Comparison of ENCODE assay signal across 21 cellular contexts in the genomic region with DNA sequence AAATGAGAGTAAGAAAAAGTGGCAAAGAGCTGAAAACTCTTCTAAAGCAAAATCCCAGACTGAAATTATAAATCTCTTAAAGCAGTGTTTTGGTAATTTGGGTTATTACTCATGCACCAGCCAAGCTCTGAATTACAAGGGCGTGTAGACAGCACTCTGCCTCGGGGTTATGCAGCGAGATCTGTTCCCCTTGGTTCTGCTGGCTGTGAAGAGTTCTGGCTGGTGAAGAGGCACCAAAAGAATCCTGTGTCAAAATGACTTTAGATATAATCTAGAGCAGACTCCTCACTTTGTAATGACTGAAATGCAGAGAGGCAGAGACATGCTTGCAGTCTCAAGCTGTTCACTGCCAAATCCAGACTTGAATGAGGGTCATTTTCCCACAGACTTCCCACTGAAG.
A peak's percentile ranks its signal among the peaks of the same experiment; 100 is the strongest.
DNase-seq lines count a peak whose midpoint lies in the region; FAIRE-seq and TF ChIP-seq lines count a peak whose summit lies in the region.
"Had no signal": no experiment of that assay in that cellular context is flagged by ENCODE, and none has a peak within 500 bp of the region (broad histone marks: within the 10 kb centered on the region; RNA-seq: fewer than 3 reads in every experiment).

No MANE protein-coding gene starts in this region.

- H2AK5ac ChIP-seq in H1 (ENCODE audit: low read depth, low read length): no peak overlapping the region

- no peak overlapping the region for H3K14ac ChIP-seq in H1 (ENCODE audit: insufficient read length)

- no peak overlapping the region for H3K27ac Mint-ChIP-seq in endothelial cell (ENCODE audit: unreplicated experiment)
- H3K27ac Mint-ChIP-seq: activated CD4-positive, alpha-beta T cell treated with anti-CD3 and anti-CD28 coated beads for 36 hours had no signal

- H3K27ac ChIP-seq in cardiac muscle cell (no peak overlapping the region), H1 (ENCODE audit: low read depth, low read length) (no peak overlapping the region), mesodermal cell (ENCODE audit: low read depth, low read length, severe bottlenecking) (peak overlapping the region; percentile 17)
- H3K27ac ChIP-seq: ascending aorta, KMS-11, transverse colon had no signal

- H4K8ac ChIP-seq in H1 (ENCODE audit: extremely low read depth, insufficient read depth, low read length): no peak overlapping the region

- H3K4ac ChIP-seq in H1 (replicated peaks; ENCODE audit: insufficient read length, low read depth, low read length): no peak overlapping the region

- no peak for FAIRE-seq in H1 (lab: Jason Lieb, UNC)
- FAIRE-seq: GM12878, islet of Langerhans had no signal

- CTCF ChIA-PET in H1 (lab: Charles Lee; ENCODE audit: partially characterized antibody): interaction anchor here (1.2 kb wide), 1 partner anchor 96 kb away, joined by 3 read pairs; no protein-coding TSS in a partner anchor

- no peak overlapping the region for H2BK120ac ChIP-seq in H1 (replicated peaks; ENCODE audit: low read depth, low read length)

- no peak overlapping the region for H4K91ac ChIP-seq in H1 (replicated peaks; ENCODE audit: insufficient read length, low read length)

- no peak overlapping the region for H4K5ac ChIP-seq in H1 (ENCODE audit: insufficient read length, low read depth, low read length)

- H4K20me1 ChIP-seq in H1 (replicated peaks in 1 of 2; ENCODE audit: control insufficient read depth in 1 of 2, insufficient read depth in 2 of 2, low read length in 2 of 2): no peaks in the 10 kb centered on the region

- no peak overlapping the region for H3K56ac ChIP-seq in H1 (replicated peaks; ENCODE audit: insufficient read length, low read depth, low read length)

- H3K9me3 ChIP-seq in cardiac muscle cell (ENCODE audit: low read depth) (no peaks in the 10 kb centered on the region), H1 (ENCODE audit: insufficient read depth in 2 of 2, low read depth in 1 of 2, low read length in 1 of 2) (peaks cover 0 to 2% of the 10 kb centered on the region in 2 experiments; a peak in 1 of 4 replicates), mesodermal cell (ENCODE audit: control insufficient read depth, low read length) (peaks cover 4% of the 10 kb centered on the region)
- H3K9me3 ChIP-seq: ascending aorta, transverse colon had no signal

- H2AFZ ChIP-seq in H1 (ENCODE audit: low read length): peak overlapping the region; percentile 60; the same call in 1 of the 2 replicates

- no peak overlapping the region for H3K4me3 Mint-ChIP-seq in endothelial cell (ENCODE audit: unreplicated experiment)
- H3K4me3 Mint-ChIP-seq: activated CD4-positive, alpha-beta T cell treated with anti-CD3 and anti-CD28 coated beads for 36 hours had no signal

- no peak overlapping the region for H2BK20ac ChIP-seq in H1 (ENCODE audit: low read length)

- peaks cover 14% of the 10 kb centered on the region for H3K4me1 Mint-ChIP-seq in endothelial cell (ENCODE audit: unreplicated experiment)
- H3K4me1 Mint-ChIP-seq: activated CD4-positive, alpha-beta T cell treated with anti-CD3 and anti-CD28 coated beads for 36 hours had no signal

- TF ChIP-seq POLR2A in H1 (IDR thresholded peaks at IDR 0.05; ENCODE audit: control extremely low read depth in 1 of 2, low read depth in 2 of 2, low read length in 2 of 2): no peak

- H3K79me1 ChIP-seq in H1 (ENCODE audit: low read depth, low read length): no peaks in the 10 kb centered on the region

- peaks cover 2% of the 10 kb centered on the region for H3K27me3 Mint-ChIP-seq in endothelial cell (ENCODE audit: unreplicated experiment)
- H3K27me3 Mint-ChIP-seq: activated CD4-positive, alpha-beta T cell treated with anti-CD3 and anti-CD28 coated beads for 36 hours had no signal

- H2BK15ac ChIP-seq in H1 (ENCODE audit: low read length): no peak overlapping the region

- no peaks in the 10 kb centered on the region for H3K27me3 ChIP-seq in cardiac muscle cell
- H3K27me3 ChIP-seq in H1 (replicated peaks in 1 of 4; ENCODE audit: control insufficient read depth in 3 of 4, extremely low read depth in 1 of 4, insufficient read depth in 3 of 4, low read length in 3 of 4): no peaks in the 10 kb centered on the region
- H3K27me3 ChIP-seq: ascending aorta, transverse colon had no signal

- no peaks in the 10 kb centered on the region for H3K79me2 ChIP-seq in H1 (ENCODE audit: control insufficient read depth in 1 of 2, insufficient read depth in 2 of 2, low read length in 2 of 2)

- no peak overlapping the region for H2BK5ac ChIP-seq in H1 (ENCODE audit: low read depth, low read length)

- no peaks in the 10 kb centered on the region for H3K36me3 Mint-ChIP-seq in endothelial cell (ENCODE audit: low read depth, unreplicated experiment)

- no peak overlapping the region; a peak in 1 of 7 replicates for H3K9ac ChIP-seq in H1 (replicated peaks in 1 of 4; ENCODE audit: extremely low read depth in 1 of 4, low read depth in 3 of 4, low read length in 3 of 4)
- H3K9ac ChIP-seq: KMS-11 had no signal

- no peak overlapping the region for H2BK12ac ChIP-seq in H1 (ENCODE audit: low read depth, low read length)

- H3K4me3 ChIP-seq in cardiac muscle cell: no peak overlapping the region
- no peak overlapping the region for H3K4me3 ChIP-seq in H1 (ENCODE audit: extremely low read depth in 1 of 4, insufficient read depth in 2 of 4, low read depth in 3 of 4, low read length in 4 of 4)
- no peak overlapping the region for H3K4me3 ChIP-seq in mesodermal cell (ENCODE audit: extremely low read depth, insufficient read depth, low read length, poor library complexity, severe bottlenecking)
- H3K4me3 ChIP-seq: ascending aorta, GM12878, transverse colon had no signal

- H3K36me3 ChIP-seq in cardiac muscle cell: no peaks in the 10 kb centered on the region
- H3K36me3 ChIP-seq in H1 (ENCODE audit: control insufficient read depth in 2 of 4, insufficient read depth in 4 of 4, low read length in 3 of 4): peaks cover 0 to 3% (median 0%) of the 10 kb centered on the region in 4 experiments; a peak in 1 of 8 replicates
- H3K36me3 ChIP-seq in mesodermal cell (ENCODE audit: control insufficient read depth, insufficient read depth, low read length): no peaks in the 10 kb centered on the region
- H3K36me3 ChIP-seq: ascending aorta, transverse colon had no signal

- POLR2A ChIA-PET in H1 (lab: Charles Lee; ENCODE audit: partially characterized antibody): no interaction called here

- no peaks in the 10 kb centered on the region for H3K9me3 Mint-ChIP-seq in endothelial cell (ENCODE audit: unreplicated experiment)

- WGBS in H1 (ENCODE audit: extremely low coverage in 1 of 2, insufficient coverage in 1 of 2, insufficient read length in 1 of 2, insufficient replicate concordance in 2 of 2, low coverage in 1 of 2, low lambda C conversion rate in 2 of 2, missing lambda C conversion rate in 1 of 2), 2 experiments: 64% methylated on average over 3 of the region's 3 CpGs; no CpG with 5 or more reads in 1 of the 2 experiments
- WGBS in mesodermal cell (ENCODE audit: insufficient coverage in 2 of 2), 2 experiments: 60% methylated on average over 1 of the region's 3 CpGs; no CpG with 5 or more reads in 1 of the 2 experiments

- H3K18ac ChIP-seq in H1 (ENCODE audit: extremely low read depth, low read length): no peak overlapping the region

- H3K4me2 ChIP-seq in H1 (ENCODE audit: insufficient read depth in 1 of 2, low read depth in 2 of 2, low read length in 2 of 2): no peak overlapping the region
- H3K4me2 ChIP-seq: KMS-11 had no signal

- TF ChIP-seq EP300 in H1 (IDR thresholded peaks at IDR 0.05; ENCODE audit: borderline replicate concordance in 1 of 2, low read depth in 2 of 2, low read length in 2 of 2): no peak

- H3K23ac ChIP-seq in H1 (ENCODE audit: insufficient read length): no peak overlapping the region

- TF ChIP-seq CTCF in cardiac muscle cell (IDR thresholded peaks at IDR 0.05; ENCODE audit: low read depth, low read length) (no peak), H1 (IDR thresholded peaks at IDR 0.05; ENCODE audit: control extremely low read depth in 1 of 3, insufficient read depth in 1 of 3, low read depth in 1 of 3, low read length in 3 of 3) (no peak), endothelial cell (IDR thresholded peaks at IDR 0.05; ENCODE audit: unreplicated experiment) (no peak)

- intact Hi-C loops in cardiac septum (cut with DNase I): no loop called here

- no peak for TF ChIP-seq RAD21 in H1 (IDR thresholded peaks at IDR 0.05 in 1 of 2, conservative IDR thresholded peaks at IDR 0.05 in 1 of 2; ENCODE audit: low read depth in 2 of 2, low read length in 2 of 2)

- no peaks in the 10 kb centered on the region for H3K23me2 ChIP-seq in H1 (ENCODE audit: low read depth, low read length)

- DNase-seq in cardiac muscle cell (ENCODE audit: low read depth in 1 of 2, low spot score in 1 of 2): peak; percentile 1 to 9
- DNase-seq in cardiac septum (ENCODE audit: low spot score): no peak
- no peak for DNase-seq in H1 (ENCODE audit: low read depth in 1 of 2, low spot score in 2 of 2)
- no peak for DNase-seq in endothelial cell (ENCODE audit: low spot score)
- no peak for DNase-seq in stimulated activated CD8-positive, alpha-beta memory T cell treated with anti-CD3 and anti-CD28 coated beads, Interleukin-4, amount 100 ng/mL, for 48 hours
- DNase-seq in stimulated activated CD4-positive, alpha-beta T cell treated with anti-CD3 and anti-CD28 coated beads, Interleukin-12 subunit alpha, Interleukin-12 subunit beta, amount 100 ng/mL, for 4 hours: no peak
- DNase-seq in LoVo (ENCODE audit: low spot score): no peak
- DNase-seq: ACHN; activated CD4-positive, alpha-beta T cell treated with anti-CD3 and anti-CD28 coated beads for 36 hours; activated CD8-positive, alpha-beta memory T cell treated with anti-CD3 and anti-CD28 coated beads, Interleukin-2, amount 50 U/mL, for 48 hours; activated naive CD4-positive, alpha-beta T cell treated with Interleukin-2 at 50 U/mL for 16 hours; cortex of kidney; midbrain; NCI-H1417 treated with DMSO at 0.1 percent for 48 hours; occipital lobe; transverse colon had no signal

- no peaks in the 10 kb centered on the region for H3K4me1 ChIP-seq in cardiac muscle cell (ENCODE audit: low read depth)
- peaks cover 0 to 14% (median 4%) of the 10 kb centered on the region in 4 experiments; a peak in 5 of 7 replicates for H3K4me1 ChIP-seq in H1 (replicated peaks in 1 of 4; ENCODE audit: control insufficient read depth in 3 of 4, insufficient read depth in 4 of 4, low read length in 3 of 4)
- H3K4me1 ChIP-seq in mesodermal cell (ENCODE audit: control insufficient read depth, insufficient read depth, low read length, poor library complexity, severe bottlenecking): peaks cover 3% of the 10 kb centered on the region
- H3K4me1 ChIP-seq: ascending aorta, transverse colon had no signal

TF ChIP-seq in H1, 55 proteins besides CTCF, POLR2A, EP300 and RAD21 (continues in another document):
- TF ChIP-seq RNF2 (IDR thresholded peaks at IDR 0.05; ENCODE audit: borderline replicate concordance, low read depth, low read length, missing control alignments, poor library complexity, severe bottlenecking) (no peak), BRCA1 (IDR thresholded peaks at IDR 0.05; ENCODE audit: low read depth, low read length) (no peak), GABPA (IDR thresholded peaks at IDR 0.05; ENCODE audit: borderline replicate concordance, insufficient read depth, low read length) (no peak), YY1 (IDR thresholded peaks at IDR 0.05; ENCODE audit: low read depth, low read length) (no peak), POLR2AphosphoS5 (IDR thresholded peaks at IDR 0.05; ENCODE audit: low read depth, low read length) (no peak), JUND (IDR thresholded peaks at IDR 0.05; ENCODE audit: low read length) (no peak)

Comparison
In these comparisons a context has a peak if more than half of its experiments do, and no peak if none do; other contexts are left out.
1. DNase-seq: peak in cardiac muscle cell (2 of 2); none in cardiac septum (single experiment), H1 (0 of 2), endothelial cell (single experiment), stimulated activated CD8-positive, alpha-beta memory T cell treated with anti-CD3 and anti-CD28 coated beads, Interleukin-4, amount 100 ng/mL, for 48 hours (single experiment), stimulated activated CD4-positive, alpha-beta T cell treated with anti-CD3 and anti-CD28 coated beads, Interleukin-12 subunit alpha, Interleukin-12 subunit beta, amount 100 ng/mL, for 4 hours (single experiment) and LoVo (single experiment).